ENCODE assay signal across 8 cellular contexts in the genomic region with DNA sequence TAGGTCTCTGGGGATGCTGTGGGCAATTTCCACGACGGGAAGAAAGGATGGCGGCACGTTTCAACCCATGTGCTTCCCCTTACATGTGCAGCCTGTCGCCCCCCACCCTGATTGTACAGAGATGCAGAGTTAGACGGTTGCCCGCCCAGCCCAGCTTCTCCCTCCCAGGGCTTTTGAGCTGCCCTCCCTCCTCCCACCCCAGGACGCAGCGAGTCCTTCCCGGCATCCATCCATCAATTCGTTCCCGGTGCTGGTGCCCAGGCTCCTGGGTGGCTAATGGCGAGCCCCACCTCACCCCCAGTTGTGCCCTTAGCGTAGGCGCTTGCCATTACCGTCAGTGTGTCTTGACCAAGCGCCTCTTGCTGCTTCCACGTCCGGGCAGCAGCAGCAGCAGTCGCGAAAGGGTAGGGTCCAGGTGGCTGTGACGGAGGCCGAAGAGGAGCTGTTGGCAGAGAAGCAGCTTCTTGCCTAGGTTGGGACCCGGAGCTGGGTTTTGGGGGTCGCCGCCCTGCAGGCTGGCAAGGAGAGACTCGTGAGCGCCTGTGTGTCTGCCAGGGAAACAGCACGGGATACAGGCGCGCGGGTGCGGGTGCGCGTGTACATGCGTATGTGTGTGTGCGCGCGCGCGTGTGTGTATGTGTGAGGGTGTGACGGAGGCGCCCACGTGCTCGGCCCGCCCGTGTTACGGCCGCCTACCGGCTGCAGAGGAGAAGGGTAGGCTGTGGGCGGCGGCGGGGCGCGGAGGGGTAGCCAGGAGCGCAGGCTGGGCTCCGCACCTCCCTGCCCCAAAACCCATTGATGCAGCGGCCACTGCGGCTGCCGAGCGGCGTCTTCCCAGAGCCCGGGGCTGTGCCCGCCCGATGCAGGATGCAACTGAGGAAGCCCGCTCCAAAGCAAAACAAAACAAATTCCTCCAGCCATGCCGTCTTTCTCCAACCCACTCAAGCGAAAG. TPM values are rescaled to one million over a fixed set of nuclear protein-coding genes. Genes with fewer than 3 reads are reported as not detected.
DNase-seq lines count a peak whose midpoint lies in the region; TF ChIP-seq lines count a peak whose summit lies in the region.

A gene (minus strand): TSS at position 609 of the 952 bp plus-strand sequence. CDS start 20,679 bp downstream, outside the sequence.

- H3K9ac ChIP-seq in neural progenitor cell: no peak within 1 kb of the TSS

- H3K36me3 Mint-ChIP-seq in neural progenitor cell: no peaks in the 10 kb centered on the region

- peaks cover 9% of the 10 kb centered on the region for H3K27me3 Mint-ChIP-seq in neural progenitor cell (ENCODE audit: insufficient read depth, low read depth)

- H3K36me3 ChIP-seq in neural progenitor cell: no peaks in the 10 kb centered on the region

- H3K4me3 Mint-ChIP-seq in neural progenitor cell: peak within 1 kb of the TSS; percentile 96

- H3K9me3 ChIP-seq in neural progenitor cell (ENCODE audit: low read depth): no peaks in the 10 kb centered on the region

- no peaks in the 10 kb centered on the region for H3K9me3 Mint-ChIP-seq in neural progenitor cell

- H3K27ac Mint-ChIP-seq in neural progenitor cell: peak within 1 kb of the TSS; percentile 67

- peak; percentile 57 for TF ChIP-seq CTCF in neural progenitor cell (IDR thresholded peaks at IDR 0.05)

- H3K4me3 ChIP-seq in neural progenitor cell: peak within 1 kb of the TSS; percentile 85

- peaks cover 19% of the 10 kb centered on the region for H3F3A ChIP-seq in neural progenitor cell (ENCODE audit: low read depth)

- H3K4me1 ChIP-seq in neural progenitor cell: peaks cover 6% of the 10 kb centered on the region

- peak within 1 kb of the TSS; percentile 66 for H3K27ac ChIP-seq in neural progenitor cell

- no peaks in the 10 kb centered on the region for H4K20me1 ChIP-seq in neural progenitor cell (ENCODE audit: low read depth)

- DNase-seq in activated effector memory CD4-positive, alpha-beta T cell treated with anti-CD3 and anti-CD28 coated beads, Interleukin-2, amount 50 U/mL, for 16 hours: peak; percentile 60
- no peak for DNase-seq in activated effector memory CD4-positive, alpha-beta T cell treated with Interleukin-2 at 50 U/mL for 16 hours
- DNase-seq in NCI-H187 (lab: John Stamatoyannopoulos, UW) (peak; percentile 55 to 86), foreskin melanocyte (peak; percentile 81), neural progenitor cell (ENCODE audit: low spot score) (peak; percentile 90), NOMO-1 (lab: John Stamatoyannopoulos, UW; ENCODE audit: unreplicated experiment in 2 of 2) (no peak), activated gamma-delta T cell (lab: John Stamatoyannopoulos, UW) (no peak)
- DNase-seq in activated CD8-positive, alpha-beta memory T cell treated with anti-CD3 and anti-CD28 coated beads, Interleukin-2, amount 50 U/mL, for 48 hours: peak; percentile 53

- H3K4me2 ChIP-seq in neural progenitor cell: peak within 1 kb of the TSS; percentile 97

- peaks cover 28% of the 10 kb centered on the region for H3K27me3 ChIP-seq in neural progenitor cell

- H2AFZ ChIP-seq in neural progenitor cell (replicated peaks): peak within 1 kb of the TSS; percentile 86

- H3K4me1 Mint-ChIP-seq in neural progenitor cell: peaks cover 17% of the 10 kb centered on the region

- peaks cover 19% of the 10 kb centered on the region for H3K79me2 ChIP-seq in neural progenitor cell (ENCODE audit: low read depth)

RNA-seq across cellular contexts. Expression of the gene that starts here (rescaled TPM):
- total RNA-seq in neural progenitor cell (ENCODE audit: low replicate concordance): 15.1 and 25.4 TPM in 2 replicates

Comparison
In these comparisons a context has a peak if more than half of its experiments do, and no peak if none do; other contexts are left out.
1. DNase-seq: peak in activated effector memory CD4-positive, alpha-beta T cell treated with anti-CD3 and anti-CD28 coated beads, Interleukin-2, amount 50 U/mL, for 16 hours (single experiment), NCI-H187 (2 of 2), activated CD8-positive, alpha-beta memory T cell treated with anti-CD3 and anti-CD28 coated beads, Interleukin-2, amount 50 U/mL, for 48 hours (single experiment), foreskin melanocyte (single experiment) and neural progenitor cell (single experiment); none in activated effector memory CD4-positive, alpha-beta T cell treated with Interleukin-2 at 50 U/mL for 16 hours (single experiment), NOMO-1 (0 of 2) and activated gamma-delta T cell (single experiment).